8 cellular contexts compared by ENCODE assay signal in the genomic region with DNA sequence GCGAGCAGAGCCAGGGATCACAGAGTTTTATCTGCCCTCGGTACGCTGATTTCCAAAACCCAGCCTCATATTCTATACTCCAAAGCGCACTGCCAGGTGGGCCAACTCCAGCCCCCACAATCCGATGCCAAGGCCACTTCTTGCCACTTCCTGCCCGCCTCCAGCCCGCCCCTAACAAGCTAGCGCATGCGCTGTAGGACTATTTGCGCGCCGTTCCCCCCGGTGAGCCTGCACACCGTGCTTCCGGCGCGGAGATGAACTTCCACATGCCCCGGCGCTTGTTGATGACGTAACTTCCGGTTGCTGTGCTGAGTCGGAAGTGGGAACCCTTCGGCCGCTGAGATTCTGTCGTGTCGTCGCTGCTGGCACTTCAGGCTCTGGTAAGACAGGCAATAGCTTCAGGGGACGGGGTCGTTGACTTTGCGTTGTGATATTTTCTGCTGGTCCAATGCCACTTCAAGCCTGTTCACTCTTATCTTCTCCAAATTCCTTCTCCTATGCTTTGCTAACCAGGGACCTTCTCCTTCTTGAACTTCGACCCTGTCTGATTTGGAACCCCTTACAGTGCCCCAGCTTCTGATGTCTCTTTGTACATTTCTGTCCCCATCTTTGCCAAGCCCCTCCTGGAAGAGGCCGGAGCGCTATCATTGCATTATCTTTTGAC. TPM values are rescaled to one million over a fixed set of nuclear protein-coding genes. Genes with fewer than 3 reads are reported as not detected.
DNase-seq lines count a peak whose midpoint lies in the region; ATAC-seq lines count a peak whose summit lies in the region.

A gene with protein sequence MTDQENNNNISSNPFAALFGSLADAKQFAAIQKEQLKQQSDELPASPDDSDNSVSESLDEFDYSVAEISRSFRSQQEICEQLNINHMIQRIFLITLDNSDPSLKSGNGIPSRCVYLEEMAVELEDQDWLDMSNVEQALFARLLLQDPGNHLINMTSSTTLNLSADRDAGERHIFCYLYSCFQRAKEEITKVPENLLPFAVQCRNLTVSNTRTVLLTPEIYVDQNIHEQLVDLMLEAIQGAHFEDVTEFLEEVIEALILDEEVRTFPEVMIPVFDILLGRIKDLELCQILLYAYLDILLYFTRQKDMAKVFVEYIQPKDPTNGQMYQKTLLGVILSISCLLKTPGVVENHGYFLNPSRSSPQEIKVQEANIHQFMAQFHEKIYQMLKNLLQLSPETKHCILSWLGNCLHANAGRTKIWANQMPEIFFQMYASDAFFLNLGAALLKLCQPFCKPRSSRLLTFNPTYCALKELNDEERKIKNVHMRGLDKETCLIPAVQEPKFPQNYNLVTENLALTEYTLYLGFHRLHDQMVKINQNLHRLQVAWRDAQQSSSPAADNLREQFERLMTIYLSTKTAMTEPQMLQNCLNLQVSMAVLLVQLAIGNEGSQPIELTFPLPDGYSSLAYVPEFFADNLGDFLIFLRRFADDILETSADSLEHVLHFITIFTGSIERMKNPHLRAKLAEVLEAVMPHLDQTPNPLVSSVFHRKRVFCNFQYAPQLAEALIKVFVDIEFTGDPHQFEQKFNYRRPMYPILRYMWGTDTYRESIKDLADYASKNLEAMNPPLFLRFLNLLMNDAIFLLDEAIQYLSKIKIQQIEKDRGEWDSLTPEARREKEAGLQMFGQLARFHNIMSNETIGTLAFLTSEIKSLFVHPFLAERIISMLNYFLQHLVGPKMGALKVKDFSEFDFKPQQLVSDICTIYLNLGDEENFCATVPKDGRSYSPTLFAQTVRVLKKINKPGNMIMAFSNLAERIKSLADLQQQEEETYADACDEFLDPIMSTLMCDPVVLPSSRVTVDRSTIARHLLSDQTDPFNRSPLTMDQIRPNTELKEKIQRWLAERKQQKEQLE (plus strand): TSS at position 306 of the 664 bp plus-strand sequence. CDS start 5,481 bp downstream, outside the sequence.

- no peaks in the 10 kb centered on the region for H3K9me3 ChIP-seq in CD4-positive, CD25-positive, alpha-beta regulatory T cell (ENCODE audit: control insufficient read depth in 2 of 2, low read length in 2 of 2)

- H3K27me3 ChIP-seq in CD4-positive, CD25-positive, alpha-beta regulatory T cell (ENCODE audit: control insufficient read depth, insufficient read depth, low read length), result no peaks in the 10 kb centered on the region

- H3K36me3 ChIP-seq in CD4-positive, CD25-positive, alpha-beta regulatory T cell (ENCODE audit: control insufficient read depth, insufficient read depth, low read length), result peaks cover 7% of the 10 kb centered on the region

- CTCF ChIA-PET in activated CD8-positive, alpha-beta memory T cell treated with anti-CD3 and anti-CD28 coated beads for 36 hours (lab: Charles Lee), result interaction anchor here (0.6 to 1.2 kb wide), 7 partner anchors 18 to 217 kb away, joined by 3 to 6 read pairs (median 4); partner anchors contain the start of gene KMT2A

- peaks cover 33% of the 10 kb centered on the region for H3K4me1 ChIP-seq in CD4-positive, CD25-positive, alpha-beta regulatory T cell (ENCODE audit: control insufficient read depth, insufficient read depth, low read length, poor library complexity, severe bottlenecking)

- peak within 1 kb of the TSS; percentile 91 for H3K27ac ChIP-seq in CD4-positive, CD25-positive, alpha-beta regulatory T cell (ENCODE audit: insufficient read depth, low read length, poor library complexity, severe bottlenecking)

- H3K27me3 Mint-ChIP-seq in CD4-positive, CD25-positive, alpha-beta regulatory T cell, result peaks cover 6% of the 10 kb centered on the region
- no peaks in the 10 kb centered on the region for H3K27me3 Mint-ChIP-seq in effector memory CD8-positive, alpha-beta T cell

- POLR2A ChIA-PET in activated CD8-positive, alpha-beta memory T cell treated with anti-CD3 and anti-CD28 coated beads for 36 hours (lab: Charles Lee), result interaction anchor here (0.6 to 1.5 kb wide), 5 partner anchors 17 to 965 kb away, joined by 3 to 5 read pairs (median 3); partner anchors contain the start of gene CD3D

- peaks cover 16% of the 10 kb centered on the region for H3K36me3 Mint-ChIP-seq in CD4-positive, CD25-positive, alpha-beta regulatory T cell
- H3K36me3 Mint-ChIP-seq in effector memory CD8-positive, alpha-beta T cell (ENCODE audit: insufficient read depth), result peaks cover 34% of the 10 kb centered on the region

- peak within 1 kb of the TSS; percentile 95 to 99 (median 98) for H3K4me3 Mint-ChIP-seq in CD4-positive, CD25-positive, alpha-beta regulatory T cell
- peak within 1 kb of the TSS; percentile 91 to 98 for H3K4me3 Mint-ChIP-seq in effector memory CD8-positive, alpha-beta T cell

- peaks cover 0 to 3% (median 0%) of the 10 kb centered on the region in 7 donors for H3K9me3 Mint-ChIP-seq in CD4-positive, CD25-positive, alpha-beta regulatory T cell
- H3K9me3 Mint-ChIP-seq in effector memory CD8-positive, alpha-beta T cell, result no peaks in the 10 kb centered on the region

- peaks cover 27 to 54% (median 41%) of the 10 kb centered on the region in 4 donors for H3K4me1 Mint-ChIP-seq in CD4-positive, CD25-positive, alpha-beta regulatory T cell
- peaks cover 32 to 43% of the 10 kb centered on the region in 2 donors for H3K4me1 Mint-ChIP-seq in effector memory CD8-positive, alpha-beta T cell (ENCODE audit: low read depth in 2 of 2)

- peak; percentile 94 to 99 (median 95) for DNase-seq in CD4-positive, CD25-positive, alpha-beta regulatory T cell
- DNase-seq in HT-29 (ENCODE audit: low spot score) (peak; percentile 97), NOMO-1 (lab: John Stamatoyannopoulos, UW; ENCODE audit: unreplicated experiment in 2 of 2) (peak; percentile 92 to 93), medulla oblongata (ENCODE audit: extremely low spot score) (peak; percentile 96)
- DNase-seq in effector memory CD8-positive, alpha-beta T cell, result peak; percentile 96 to 97 (median 96)
- peak; percentile 98 for DNase-seq in stimulated activated CD8-positive, alpha-beta memory T cell treated with anti-CD3 and anti-CD28 coated beads, Interleukin-12 subunit alpha, Interleukin-12 subunit beta, amount 100 ng/mL, for 1 hour (ENCODE audit: low read depth)

- H3K4me3 ChIP-seq in CD4-positive, CD25-positive, alpha-beta regulatory T cell (ENCODE audit: low read depth, low read length), result peak within 1 kb of the TSS; percentile 100

- ATAC-seq in CD4-positive, CD25-positive, alpha-beta regulatory T cell (ENCODE audit: low read depth in 2 of 2), result peak; percentile 90 to 91
- peak; percentile 87 for ATAC-seq in GM19455 (IDR thresholded peaks at IDR 0.05; ENCODE audit: unreplicated experiment)
- ATAC-seq in effector memory CD8-positive, alpha-beta T cell (replicated peaks), result peak; percentile 96

- H3K27ac Mint-ChIP-seq in CD4-positive, CD25-positive, alpha-beta regulatory T cell, result peak within 1 kb of the TSS; percentile 98 to 100 (median 100)
- H3K27ac Mint-ChIP-seq in effector memory CD8-positive, alpha-beta T cell, result peak within 1 kb of the TSS; percentile 96 to 99

RNA-seq across cellular contexts. Expression of the gene that starts here (rescaled TPM):
- 49.1 TPM for total RNA-seq in CD4-positive, CD25-positive, alpha-beta regulatory T cell
- 10 to 100 TPM; 23.5 to 29.2 (median 25.4) TPM for polyA plus RNA-seq in CD4-positive, CD25-positive, alpha-beta regulatory T cell
- total RNA-seq in HT-29 (2014; rRNA removed; shearing (Covaris generic)), result 23.6 and 24.1 TPM in 2 replicates
- 10 to 100 TPM; 54.0 to 55.7 TPM for total RNA-seq in activated CD8-positive, alpha-beta memory T cell treated with anti-CD3 and anti-CD28 coated beads for 36 hours

Comparison
In these comparisons a context has a peak if more than half of its experiments do, and no peak if none do; other contexts are left out.
1. Peak in every context shown above with its lines: DNase-seq, ATAC-seq, H3K4me3 ChIP-seq and H3K27ac ChIP-seq.